In the genomic region with DNA sequence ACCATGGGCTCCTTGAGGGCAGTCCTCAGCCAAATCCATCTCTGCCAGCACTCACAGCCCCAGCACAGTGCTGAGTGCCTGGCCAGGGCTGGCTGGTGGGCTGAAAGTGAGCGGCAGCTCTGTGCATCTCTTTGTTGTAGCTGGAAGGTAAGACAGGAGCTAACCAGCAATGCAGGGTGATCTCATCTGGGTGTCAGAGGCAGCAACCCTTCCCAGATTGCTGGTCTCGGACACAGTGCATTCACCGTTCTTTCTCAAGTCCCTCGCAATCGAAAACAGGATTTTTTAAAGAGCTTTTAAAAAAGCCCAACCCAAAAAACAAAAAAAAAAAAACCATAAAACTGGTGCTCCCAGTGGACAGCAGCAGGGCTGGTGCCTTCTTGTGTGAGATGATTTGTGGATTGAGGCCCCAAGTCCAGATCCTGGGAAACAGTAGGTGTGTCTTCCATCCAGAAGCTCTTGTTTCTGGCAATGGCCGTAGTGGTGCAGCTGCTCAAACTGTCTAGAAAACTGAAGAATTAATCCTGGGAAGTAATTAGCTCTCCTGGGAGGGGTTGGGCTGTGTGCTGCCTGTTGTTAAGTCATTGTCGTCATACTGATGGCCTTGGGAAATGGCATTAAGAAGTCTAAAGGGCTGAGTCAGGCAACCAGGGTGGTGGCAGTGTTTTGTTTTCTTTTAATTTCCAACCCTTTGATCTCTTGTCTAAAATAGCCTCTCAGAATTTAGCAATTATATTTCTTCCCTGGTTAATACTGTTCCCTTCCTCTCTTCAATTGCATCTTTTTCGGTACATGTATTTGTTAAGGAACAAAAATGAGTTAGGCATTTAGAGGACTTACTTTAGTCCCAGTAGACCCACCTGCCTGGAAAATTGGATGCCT, we compare ENCODE assay signal across 11 cellular contexts.
DNase-seq lines count a peak whose midpoint lies in the region; ATAC-seq and TF ChIP-seq lines count a peak whose summit lies in the region.
"Had no signal": no experiment of that assay in that cellular context is flagged by ENCODE, and none has a peak within 500 bp of the region (broad histone marks: within the 10 kb centered on the region; RNA-seq: fewer than 3 reads in every experiment).

No MANE protein-coding gene starts in this region.

- peak; percentile 69 for ATAC-seq in mucosa of descending colon
- ATAC-seq in HG02798 (IDR thresholded peaks at IDR 0.05; ENCODE audit: poor library complexity, unreplicated experiment) = no peak
- ATAC-seq in naive thymus-derived CD8-positive, alpha-beta T cell = no peak

- H3K27me3 Mint-ChIP-seq in naive thymus-derived CD8-positive, alpha-beta T cell = no peaks in the 10 kb centered on the region

- no peak for TF ChIP-seq CTCF in mucosa of descending colon (IDR thresholded peaks at IDR 0.05)

- peaks cover 0 to 29% (median 2%) of the 10 kb centered on the region in 3 donors for H3K36me3 Mint-ChIP-seq in naive thymus-derived CD8-positive, alpha-beta T cell

- H3K9me3 Mint-ChIP-seq in naive thymus-derived CD8-positive, alpha-beta T cell = peaks cover 0 to 3% (median 0%) of the 10 kb centered on the region in 9 donors

- H3K4me1 Mint-ChIP-seq in naive thymus-derived CD8-positive, alpha-beta T cell = peaks cover 0 to 29% (median 16%) of the 10 kb centered on the region in 4 donors

- H3K4me3 ChIP-seq in mucosa of descending colon = no peak overlapping the region
- H3K4me3 ChIP-seq: ascending aorta had no signal

- intact Hi-C loops in mucosa of descending colon (cut with DNase I, micrococcal nuclease) = no loop called here

- POLR2A ChIA-PET in naive thymus-derived CD8-positive, alpha-beta T cell (lab: Charles Lee) = no interaction called here

- peak; percentile 67 for DNase-seq in AG20443 (ENCODE audit: low spot score)
- peak; percentile 48 for DNase-seq in NCI-H1694 (lab: John Stamatoyannopoulos, UW)
- peak; percentile 45 for DNase-seq in astrocyte of the hippocampus (ENCODE audit: low read depth, low spot score)
- peak in 1 of 3 donors; percentile 10 for DNase-seq in mucosa of descending colon
- DNase-seq in cerebellar nuclear complex (lab: John Stamatoyannopoulos, UW) = no peak
- no peak for DNase-seq in activated gamma-delta T cell treated with Interleukin-2 at 50 U/mL for 16 hours
- DNase-seq in naive thymus-derived CD8-positive, alpha-beta T cell = no peak
- DNase-seq: erythroblast, T-helper 2 cell had no signal

- no peaks in the 10 kb centered on the region for H3K4me1 ChIP-seq in mucosa of descending colon (ENCODE audit: low read depth)

- peak overlapping the region in 3 of 10 donors; percentile 1 to 33 (median 5) for H3K27ac Mint-ChIP-seq in naive thymus-derived CD8-positive, alpha-beta T cell

- H3K36me3 ChIP-seq in mucosa of descending colon (ENCODE audit: low read depth) = no peaks in the 10 kb centered on the region
- H3K36me3 ChIP-seq: ascending aorta had no signal

- no peak overlapping the region for H3K4me3 Mint-ChIP-seq in naive thymus-derived CD8-positive, alpha-beta T cell

- no peaks in the 10 kb centered on the region for H3K9me3 ChIP-seq in mucosa of descending colon
- H3K9me3 ChIP-seq: ascending aorta had no signal

Comparison
In these comparisons a context has a peak if more than half of its experiments do, and no peak if none do; other contexts are left out.
1. DNase-seq: peak in AG20443 (single experiment), NCI-H1694 (single experiment) and astrocyte of the hippocampus (single experiment); none in cerebellar nuclear complex (0 of 2), activated gamma-delta T cell treated with Interleukin-2 at 50 U/mL for 16 hours (single experiment) and naive thymus-derived CD8-positive, alpha-beta T cell (0 of 10).